8 cellular contexts compared by ENCODE assay signal in the genomic region with DNA sequence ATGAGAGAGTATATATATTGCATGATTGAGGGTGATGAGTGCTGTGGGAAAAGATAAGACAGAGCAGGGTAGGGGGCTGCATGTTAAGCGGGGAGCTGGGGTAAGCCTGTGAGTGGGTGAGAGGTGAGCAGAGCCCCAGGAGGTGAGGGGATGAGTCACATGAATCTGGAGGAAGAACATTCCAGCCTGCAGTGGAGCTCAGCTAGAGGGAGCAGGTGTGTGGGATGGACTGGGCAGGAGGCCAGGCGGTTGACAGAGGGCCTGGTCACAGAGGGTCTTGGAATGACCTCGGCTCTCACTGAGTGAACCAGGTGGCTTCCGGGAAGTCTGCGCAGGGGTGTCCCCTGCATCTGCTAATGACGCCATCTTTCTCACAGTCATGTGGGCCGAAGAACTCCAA. TPM values are rescaled to one million over a fixed set of nuclear protein-coding genes. Genes with fewer than 3 reads are reported as not detected.
DNase-seq lines count a peak whose midpoint lies in the region; ATAC-seq and TF ChIP-seq lines count a peak whose summit lies in the region.

No MANE protein-coding gene starts in this region.

- no peak overlapping the region for H3K9ac ChIP-seq in duodenal mucosa (ENCODE audit: low read depth in 1 of 2, low read length in 2 of 2)

- H3K9me3 ChIP-seq in BE2C, result no peaks in the 10 kb centered on the region
- no peaks in the 10 kb centered on the region for H3K9me3 ChIP-seq in duodenal mucosa (ENCODE audit: control insufficient read depth in 1 of 2, low read length in 2 of 2)

- H3K36me3 ChIP-seq in BE2C (peaks cover 25% of the 10 kb centered on the region), duodenal mucosa (ENCODE audit: control insufficient read depth in 1 of 2, insufficient read depth in 2 of 2, low read length in 2 of 2) (peaks cover 32 to 65% of the 10 kb centered on the region in 2 donors)

- H3K9me3 Mint-ChIP-seq in naive B cell, result no peaks in the 10 kb centered on the region

- peak overlapping the region in 5 of 6 donors; percentile 9 to 85 (median 69) for H3K27ac Mint-ChIP-seq in naive B cell

- no peak overlapping the region for H3K4me3 ChIP-seq in BE2C (ENCODE audit: low read depth, low read length)
- H3K4me3 ChIP-seq in duodenal mucosa (ENCODE audit: low read depth in 1 of 2, low read length in 2 of 2), result no peak overlapping the region

- H3K4me1 ChIP-seq in BE2C, result 0 out of 2 replicates have a peak, but pooled peaks cover 2% of the 10 kb centered on the region
- peaks cover 15 to 35% of the 10 kb centered on the region in 2 donors for H3K4me1 ChIP-seq in duodenal mucosa (ENCODE audit: control insufficient read depth in 1 of 2, insufficient read depth in 2 of 2, low read length in 2 of 2)

- no peak for ATAC-seq in naive B cell (ENCODE audit: low read depth in 2 of 2)
- ATAC-seq in HG02763 (IDR thresholded peaks at IDR 0.05; ENCODE audit: unreplicated experiment), result no peak
- ATAC-seq in HG03520 (IDR thresholded peaks at IDR 0.05; ENCODE audit: unreplicated experiment), result no peak

- H3K27ac ChIP-seq in duodenal mucosa (ENCODE audit: low read depth, low read length), result peak overlapping the region; percentile 44

- peak; percentile 22 for DNase-seq in BE2C
- peak; percentile 28 for DNase-seq in NCI-H2227 (lab: John Stamatoyannopoulos, UW; ENCODE audit: unreplicated experiment)
- DNase-seq in naive B cell, result no peak
- no peak for DNase-seq in NCI-H446 treated with DMSO at 0.1 percent for 48 hours (lab: John Stamatoyannopoulos, UW)
- no peak for DNase-seq in activated CD4-positive, alpha-beta T cell treated with anti-CD3 and anti-CD28 coated beads, Interleukin-2, amount 50 U/mL, for 1 hour

- H3K27me3 ChIP-seq in BE2C, result no peaks in the 10 kb centered on the region
- H3K27me3 ChIP-seq in duodenal mucosa (ENCODE audit: control insufficient read depth in 1 of 2, insufficient read depth in 2 of 2, low read length in 2 of 2), result no peaks in the 10 kb centered on the region

- no peak overlapping the region for H3K4me3 Mint-ChIP-seq in naive B cell

- no peak for TF ChIP-seq CTCF in BE2C (IDR thresholded peaks at IDR 0.05; ENCODE audit: low read depth, low read length)

- H3K36me3 Mint-ChIP-seq in naive B cell, result peaks cover 19 to 21% of the 10 kb centered on the region in 2 donors

- no peaks in the 10 kb centered on the region for H3K27me3 Mint-ChIP-seq in naive B cell

- H3K4me1 Mint-ChIP-seq in naive B cell, result peaks cover 26 to 34% (median 30%) of the 10 kb centered on the region in 3 donors

RNA-seq across cellular contexts. Expression of a gene that starts 44.4 kb away (rescaled TPM):
- polyA plus RNA-seq in BE2C (2012; ENCODE audit: insufficient read depth, insufficient read length, low read depth), result 19.4 TPM
- 100 to 1,000 TPM in 4 of 6 donors, 10 to 100 TPM in 2; 95.1 to 129 (median 101) TPM for polyA plus RNA-seq in naive B cell (ENCODE audit: low read depth in 6 of 6)

RNA-seq across cellular contexts. Expression of a gene that starts 47.5 kb away (rescaled TPM):
- 10.9 TPM for polyA plus RNA-seq in BE2C (2012; ENCODE audit: insufficient read depth, insufficient read length, low read depth)
- polyA plus RNA-seq in naive B cell (ENCODE audit: low read depth in 6 of 6), result 10 to 100 TPM; 65.4 to 95.4 (median 78.7) TPM

RNA-seq across cellular contexts. Expression of a gene that starts 51.7 kb away (rescaled TPM):
- 67.4 TPM for polyA plus RNA-seq in BE2C (2012; ENCODE audit: insufficient read depth, insufficient read length, low read depth)
- 10 to 100 TPM in 1 of 6 donors, 1 to 10 TPM in 5; 5.6 to 10.3 (median 6.4) TPM for polyA plus RNA-seq in naive B cell (ENCODE audit: low read depth in 6 of 6)

Comparison
In these comparisons a context has a peak if more than half of its experiments do, and no peak if none do; other contexts are left out.
1. DNase-seq: peak in BE2C (single experiment) and NCI-H2227 (single experiment); none in naive B cell (single experiment), NCI-H446 treated with DMSO at 0.1 percent for 48 hours (single experiment) and activated CD4-positive, alpha-beta T cell treated with anti-CD3 and anti-CD28 coated beads, Interleukin-2, amount 50 U/mL, for 1 hour (single experiment).